Comparison of ENCODE assay signal across 6 cellular contexts in genomic region chr12:27130859-27131258, GRCh38. TPM values are rescaled to one million over a fixed set of nuclear protein-coding genes. Genes with fewer than 3 reads are reported as not detected.
"Had no signal": no experiment of that assay in that cellular context is flagged by ENCODE, and none has a peak within 500 bp of the region (broad histone marks: within the 10 kb centered on the region; RNA-seq: fewer than 3 reads in every experiment).

No MANE protein-coding gene starts in this region.

RNA-seq across cellular contexts. Expression of gene C12orf71, which starts 48.5 kb away (rescaled TPM):
- total RNA-seq: GM23248, H4, H7, HFFc6, HT1080, IMR-90 had no signal
- polyA plus RNA-seq: GM23248, IMR-90 had no signal
